Comparison of ENCODE assay signal across 8 cellular contexts in genomic region chr2:113273031-113273551, GRCh38. TPM values are rescaled to one million over a fixed set of nuclear protein-coding genes. Genes with fewer than 3 reads are reported as not detected.
DNase-seq lines count a peak whose midpoint lies in the region; ATAC-seq lines count a peak whose summit lies in the region.

No MANE protein-coding gene starts in this region.

- H3K9me3 Mint-ChIP-seq in CD4-positive, CD25-positive, alpha-beta regulatory T cell, result peaks cover 0 to 2% (median 0%) of the 10 kb centered on the region in 7 donors
- no peaks in the 10 kb centered on the region for H3K9me3 Mint-ChIP-seq in immature natural killer cell

- no peak overlapping the region for H3K4me3 Mint-ChIP-seq in CD4-positive, CD25-positive, alpha-beta regulatory T cell
- no peak overlapping the region for H3K4me3 Mint-ChIP-seq in immature natural killer cell

- peaks cover 76% of the 10 kb centered on the region for H3K27me3 Mint-ChIP-seq in CD4-positive, CD25-positive, alpha-beta regulatory T cell
- H3K27me3 Mint-ChIP-seq in immature natural killer cell (ENCODE audit: low read depth in 3 of 3), result peaks cover 4 to 32% (median 31%) of the 10 kb centered on the region in 3 donors

- peaks cover 13% of the 10 kb centered on the region for H3K4me1 ChIP-seq in CD4-positive, CD25-positive, alpha-beta regulatory T cell (ENCODE audit: control insufficient read depth, insufficient read depth, low read length, poor library complexity, severe bottlenecking)

- H3K27ac Mint-ChIP-seq in CD4-positive, CD25-positive, alpha-beta regulatory T cell, result no peak overlapping the region
- H3K27ac Mint-ChIP-seq in immature natural killer cell, result no peak overlapping the region

- H3K36me3 ChIP-seq in CD4-positive, CD25-positive, alpha-beta regulatory T cell (ENCODE audit: control insufficient read depth, insufficient read depth, low read length), result peaks cover 2% of the 10 kb centered on the region

- H3K27ac ChIP-seq in CD4-positive, CD25-positive, alpha-beta regulatory T cell (ENCODE audit: insufficient read depth, low read length, poor library complexity, severe bottlenecking), result no peak overlapping the region

- peak; percentile 53 to 69 for ATAC-seq in CD4-positive, CD25-positive, alpha-beta regulatory T cell (ENCODE audit: low read depth in 2 of 2)

- H3K27me3 ChIP-seq in CD4-positive, CD25-positive, alpha-beta regulatory T cell (ENCODE audit: control insufficient read depth, insufficient read depth, low read length), result peaks cover 29% of the 10 kb centered on the region

- no peaks in the 10 kb centered on the region for H3K9me3 ChIP-seq in CD4-positive, CD25-positive, alpha-beta regulatory T cell (ENCODE audit: control insufficient read depth in 2 of 2, low read length in 2 of 2)

- H3K4me3 ChIP-seq in CD4-positive, CD25-positive, alpha-beta regulatory T cell (ENCODE audit: low read depth, low read length), result no peak overlapping the region

- H3K36me3 Mint-ChIP-seq in CD4-positive, CD25-positive, alpha-beta regulatory T cell, result peaks cover 4% of the 10 kb centered on the region
- no peaks in the 10 kb centered on the region for H3K36me3 Mint-ChIP-seq in immature natural killer cell

- DNase-seq in CD4-positive, CD25-positive, alpha-beta regulatory T cell, result peak in 2 of 3 donors; percentile 31 to 50
- DNase-seq in HCEC 1CT, result peak; percentile 15
- DNase-seq in activated CD4-positive, alpha-beta T cell treated with anti-CD3 and anti-CD28 coated beads, Interleukin-2, amount 50 U/mL, for 1 hour, result peak; percentile 20
- DNase-seq in islet precursor cell, result peak; percentile 75
- DNase-seq in activated gamma-delta T cell (lab: John Stamatoyannopoulos, UW), result no peak
- no peak for DNase-seq in amniotic stem cell (lab: John Stamatoyannopoulos, UW)
- no peak for DNase-seq in SHP77 (lab: John Stamatoyannopoulos, UW)
- DNase-seq in immature natural killer cell, result no peak

- H3K4me1 Mint-ChIP-seq in CD4-positive, CD25-positive, alpha-beta regulatory T cell, result peaks cover 0 to 31% (median 9%) of the 10 kb centered on the region in 4 donors
- H3K4me1 Mint-ChIP-seq in immature natural killer cell, result peaks cover 0 to 3% of the 10 kb centered on the region in 2 donors

RNA-seq across cellular contexts. Expression of gene PAX8, which starts 5.6 kb away (rescaled TPM):
- 1.8 TPM for total RNA-seq in CD4-positive, CD25-positive, alpha-beta regulatory T cell
- under 1 TPM in 3 of 4 donors, not detected in 1; 0.24 to 0.52 (median 0.44) TPM for polyA plus RNA-seq in CD4-positive, CD25-positive, alpha-beta regulatory T cell
- under 1 TPM in 2 of 3 donors, not detected in 1; 0.29 to 0.93 TPM for polyA plus RNA-seq in immature natural killer cell

Comparison
In these comparisons a context has a peak if more than half of its experiments do, and no peak if none do; other contexts are left out.
1. DNase-seq: peak in CD4-positive, CD25-positive, alpha-beta regulatory T cell (2 of 3), HCEC 1CT (single experiment), activated CD4-positive, alpha-beta T cell treated with anti-CD3 and anti-CD28 coated beads, Interleukin-2, amount 50 U/mL, for 1 hour (single experiment) and islet precursor cell (single experiment); none in activated gamma-delta T cell (single experiment), amniotic stem cell (single experiment), SHP77 (0 of 2) and immature natural killer cell (0 of 3).